ENCODE assay signal across 9 cellular contexts in the genomic region with DNA sequence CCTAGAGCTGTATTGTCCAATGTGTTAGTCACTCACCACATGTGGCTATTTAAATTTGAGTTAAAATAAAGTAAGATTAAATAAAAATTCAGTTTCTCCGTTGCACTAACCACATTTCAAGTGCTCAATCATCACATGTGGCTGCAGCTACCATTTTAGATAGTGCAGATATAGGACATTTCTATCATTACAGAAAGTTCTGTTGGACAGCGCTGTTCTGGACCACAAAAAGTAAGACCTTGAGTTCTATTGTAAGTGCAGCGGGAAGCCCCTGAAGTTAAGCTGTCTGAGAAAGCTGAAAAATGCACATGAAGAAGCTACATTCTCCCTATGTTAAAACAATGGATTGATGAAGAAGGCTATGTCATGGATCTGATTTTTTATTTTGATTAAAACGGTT. TPM values are rescaled to one million over a fixed set of nuclear protein-coding genes. Genes with fewer than 3 reads are reported as not detected.
DNase-seq lines count a peak whose midpoint lies in the region; ATAC-seq and TF ChIP-seq lines count a peak whose summit lies in the region.
"Had no signal": no experiment of that assay in that cellular context is flagged by ENCODE, and none has a peak within 500 bp of the region (broad histone marks: within the 10 kb centered on the region; RNA-seq: fewer than 3 reads in every experiment).

No MANE protein-coding gene starts in this region.

- no peak for TF ChIP-seq CTCF in SU-DHL-6 (IDR thresholded peaks at IDR 0.05; ENCODE audit: insufficient read depth, low read length, poor library complexity, severe bottlenecking)
- no peak for TF ChIP-seq CTCF in fibroblast of pulmonary artery (IDR thresholded peaks at IDR 0.05; ENCODE audit: low read length, missing control alignments)
- TF ChIP-seq CTCF in sigmoid colon (IDR thresholded peaks at IDR 0.05): no peak

- H3K9me3 ChIP-seq in SU-DHL-6 (ENCODE audit: insufficient read depth, low read length) (no peaks in the 10 kb centered on the region), sigmoid colon (no peaks in the 10 kb centered on the region)

- DNase-seq in H7 (no peak), fibroblast of pulmonary artery (ENCODE audit: low read depth) (no peak), sigmoid colon (no peak), NCI-H345 treated with DMSO at 0.1 percent for 48 hours (lab: John Stamatoyannopoulos, UW; ENCODE audit: unreplicated experiment) (no peak), NCI-H1092 treated with DMSO at 0.1 percent for 48 hours (lab: John Stamatoyannopoulos, UW) (no peak), NCI-H2171 (lab: John Stamatoyannopoulos, UW) (no peak)
- DNase-seq: SIG-M5 had no signal

- H3K9me2 ChIP-seq in SU-DHL-6 (replicated peaks; ENCODE audit: insufficient read depth, low read length): no peaks in the 10 kb centered on the region

- no peaks in the 10 kb centered on the region; the same call in 1 of the 2 replicates for H3F3A ChIP-seq in SU-DHL-6 (ENCODE audit: insufficient read depth)

- peaks cover 4% of the 10 kb centered on the region for H3K36me3 ChIP-seq in H7 (replicated peaks; ENCODE audit: control insufficient read depth, insufficient read depth, low read length)
- no peaks in the 10 kb centered on the region for H3K36me3 ChIP-seq in SU-DHL-6 (ENCODE audit: low read length)
- peaks cover 0 to 26% (median 0%) of the 10 kb centered on the region in 4 donors for H3K36me3 ChIP-seq in sigmoid colon

- no peaks in the 10 kb centered on the region for H4K20me1 ChIP-seq in SU-DHL-6 (ENCODE audit: low read depth, low read length)

- H3K27ac ChIP-seq in SU-DHL-6 (ENCODE audit: low read depth, low read length) (no peak overlapping the region), sigmoid colon (no peak overlapping the region)

- 75 to 76% methylated on average over 4 of the region's 4 CpGs for WGBS in sigmoid colon, 2 donors

- H3K79me2 ChIP-seq in SU-DHL-6 (ENCODE audit: insufficient read depth, low read length): peaks cover 72% of the 10 kb centered on the region

- peak overlapping the region; percentile 70 for H3K4me2 ChIP-seq in SU-DHL-6 (ENCODE audit: low read depth, low read length, poor library complexity, severe bottlenecking)

- no peak overlapping the region for H2AFZ ChIP-seq in SU-DHL-6 (ENCODE audit: low read depth, low read length, severe bottlenecking)

- H3K4me3 ChIP-seq in H7 (ENCODE audit: insufficient read depth, low read depth, low read length): peak overlapping the region; percentile 71
- peak overlapping the region; percentile 95 for H3K4me3 ChIP-seq in SU-DHL-6 (ENCODE audit: insufficient read depth, low read length, poor library complexity, severe bottlenecking)
- peak overlapping the region; percentile 85 for H3K4me3 ChIP-seq in fibroblast of pulmonary artery (replicated peaks; ENCODE audit: low read depth, low read length)
- H3K4me3 ChIP-seq in sigmoid colon: peak overlapping the region; percentile 81 to 89 (median 84)

- H3K27me3 ChIP-seq in H7 (ENCODE audit: control insufficient read depth, insufficient read depth, low read length) (no peaks in the 10 kb centered on the region), SU-DHL-6 (ENCODE audit: low read length) (no peaks in the 10 kb centered on the region), sigmoid colon (no peaks in the 10 kb centered on the region)

- TF ChIP-seq EP300 in sigmoid colon (IDR thresholded peaks at IDR 0.05): no peak

- no peak for TF ChIP-seq POLR2A in sigmoid colon (IDR thresholded peaks at IDR 0.05)

- H3K4me1 ChIP-seq in sigmoid colon: peaks cover 0 to 47% (median 26%) of the 10 kb centered on the region in 4 donors

- no peak for ATAC-seq in GM19035 (IDR thresholded peaks at IDR 0.05; ENCODE audit: unreplicated experiment)

- intact Hi-C loops in sigmoid colon (cut with DNase I): loop anchor here (1.0 kb wide), 1 partner anchor 111 kb away; a partner anchor contains a TSS

- H3K9ac ChIP-seq in SU-DHL-6 (ENCODE audit: low read length): peak overlapping the region; percentile 86

RNA-seq across cellular contexts. Expression of a gene that starts 1.1 kb away (rescaled TPM):
- 54.5 and 74.0 TPM in 2 replicates for total RNA-seq in H7 (2014; rRNA removed; shearing (Covaris generic))
- 10 to 100 TPM; 17.5 to 27.6 (median 23.7) TPM for total RNA-seq in sigmoid colon
- 10 to 100 TPM; 10.2 to 11.8 (median 10.3) TPM for polyA plus RNA-seq in sigmoid colon

RNA-seq across cellular contexts. Expression of a gene that starts 1.2 kb away (rescaled TPM):
- total RNA-seq in H7 (2014; rRNA removed; shearing (Covaris generic)): 34.3 and 35.6 TPM in 2 replicates
- total RNA-seq in sigmoid colon: 10 to 100 TPM; 20.5 to 26.5 (median 20.6) TPM
- 10 to 100 TPM; 18.3 to 34.2 (median 31.7) TPM for polyA plus RNA-seq in sigmoid colon
